Comparison of ENCODE assay signal across 8 cellular contexts in the genomic region with DNA sequence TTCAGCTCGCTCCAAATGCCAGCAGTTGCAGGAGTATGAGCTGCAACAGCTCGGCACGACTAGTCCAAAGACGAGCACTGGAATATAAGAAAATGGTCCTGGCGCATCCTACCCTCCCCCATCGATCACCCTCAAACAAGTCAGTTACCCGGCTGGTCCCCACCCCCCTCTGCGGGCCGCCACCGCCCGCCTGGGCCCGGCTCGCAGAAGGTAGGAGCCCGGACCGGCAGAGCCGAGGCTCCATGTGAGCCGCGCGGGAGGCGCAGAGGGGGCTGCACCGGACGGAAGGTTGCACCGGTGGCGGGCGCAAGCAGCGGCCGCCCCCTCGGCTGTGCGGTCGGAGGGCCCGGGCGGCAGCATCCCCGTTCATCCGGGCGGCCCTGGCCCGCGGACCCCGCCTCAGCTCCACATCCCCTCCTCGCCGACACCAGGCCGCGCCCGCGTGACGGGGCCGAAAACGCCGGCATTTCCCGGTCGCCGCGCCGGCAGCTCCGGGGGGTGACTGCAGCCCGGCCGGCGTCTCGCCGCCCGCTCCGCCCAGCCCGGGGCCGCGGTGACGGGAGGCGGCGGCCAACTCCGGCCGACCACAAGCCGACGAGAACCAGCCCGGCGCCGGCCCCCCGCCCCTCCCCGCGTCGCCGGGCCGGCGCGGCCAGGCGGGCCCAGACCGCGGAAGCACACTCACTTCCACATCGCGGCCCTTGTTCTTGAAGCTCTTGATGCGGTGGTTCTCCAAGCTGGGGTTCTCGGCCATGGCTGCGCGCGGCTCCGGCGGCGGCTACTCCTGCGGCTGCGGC. TPM values are rescaled to one million over a fixed set of nuclear protein-coding genes. Genes with fewer than 3 reads are reported as not detected.
DNase-seq lines count a peak whose midpoint lies in the region; ATAC-seq and TF ChIP-seq lines count a peak whose summit lies in the region.

No MANE protein-coding gene starts in this region.

- peak overlapping the region; percentile 94 for H3K27ac Mint-ChIP-seq in activated naive CD4-positive, alpha-beta T cell treated with anti-CD3 and anti-CD28 coated beads for 36 hours
- peak overlapping the region; percentile 99 for H3K27ac Mint-ChIP-seq in type B pancreatic cell

- peaks cover 49% of the 10 kb centered on the region for H3K79me2 ChIP-seq in osteoblast (ENCODE audit: insufficient read depth, low read length)

- no peaks in the 10 kb centered on the region for H3K36me3 ChIP-seq in osteoblast (ENCODE audit: insufficient read depth, low read length)

- H3K4me2 ChIP-seq in osteoblast (ENCODE audit: insufficient read depth, low read length) = peak overlapping the region; percentile 96

- peak overlapping the region; percentile 92 for H3K4me3 Mint-ChIP-seq in activated naive CD4-positive, alpha-beta T cell treated with anti-CD3 and anti-CD28 coated beads for 36 hours
- H3K4me3 Mint-ChIP-seq in type B pancreatic cell = peak overlapping the region; percentile 99

- peak overlapping the region; percentile 56 for H2AFZ ChIP-seq in osteoblast (ENCODE audit: low read length)

- H3K27me3 Mint-ChIP-seq in activated naive CD4-positive, alpha-beta T cell treated with anti-CD3 and anti-CD28 coated beads for 36 hours (ENCODE audit: low read depth) = peaks cover 4% of the 10 kb centered on the region
- no peaks in the 10 kb centered on the region for H3K27me3 Mint-ChIP-seq in type B pancreatic cell

- ATAC-seq in GM18868 (IDR thresholded peaks at IDR 0.05; ENCODE audit: unreplicated experiment) (peak; percentile 20), HG03108 (IDR thresholded peaks at IDR 0.05; ENCODE audit: unreplicated experiment) (peak; percentile 9)

- no peaks in the 10 kb centered on the region for H3K9me3 Mint-ChIP-seq in activated naive CD4-positive, alpha-beta T cell treated with anti-CD3 and anti-CD28 coated beads for 36 hours
- H3K9me3 Mint-ChIP-seq in type B pancreatic cell = no peaks in the 10 kb centered on the region

- peaks cover 18% of the 10 kb centered on the region for H3K4me1 ChIP-seq in osteoblast (ENCODE audit: insufficient read depth, low read length)

- no peaks in the 10 kb centered on the region for H3K9me3 ChIP-seq in osteoblast (ENCODE audit: low read depth, low read length)

- H3K4me1 Mint-ChIP-seq in activated naive CD4-positive, alpha-beta T cell treated with anti-CD3 and anti-CD28 coated beads for 36 hours (ENCODE audit: low read depth) = peaks cover 32% of the 10 kb centered on the region
- H3K4me1 Mint-ChIP-seq in type B pancreatic cell (ENCODE audit: unreplicated experiment) = peaks cover 25% of the 10 kb centered on the region

- intact Hi-C loops in activated naive CD4-positive, alpha-beta T cell treated with anti-CD3 and anti-CD28 coated beads for 36 hours (cut with micrococcal nuclease) = loop anchor here (2.0 to 10.0 kb wide), 10 partner anchors 207 to 1793 kb away; a partner anchor contains a TSS

- peak; percentile 38; the same call in 1 of the 2 replicates for TF ChIP-seq POLR2A in Raji (IDR thresholded peaks at IDR 0.05; ENCODE audit: insufficient read depth, low read depth, low read length)

- H3K27me3 ChIP-seq in osteoblast (ENCODE audit: insufficient read depth, low read length) = no peaks in the 10 kb centered on the region

- H3K27ac ChIP-seq in osteoblast (ENCODE audit: low read depth, low read length) = peak overlapping the region; percentile 70

- peak; percentile 63 for DNase-seq in AG08396 (ENCODE audit: low spot score)
- DNase-seq in activated naive CD4-positive, alpha-beta T cell treated with anti-CD3 and anti-CD28 coated beads for 36 hours = peak; percentile 47
- DNase-seq in germinal center (ENCODE audit: low spot score) = peak; percentile 57
- peak; percentile 88 for DNase-seq in osteoblast (ENCODE audit: insufficient read length, low spot score, missing footprints)
- DNase-seq in type B pancreatic cell (ENCODE audit: extremely low spot score, unreplicated experiment) = peak; percentile 75

- peak overlapping the region; percentile 81 for H3K4me3 ChIP-seq in osteoblast (ENCODE audit: insufficient read depth, low read length)

- peaks cover 11% of the 10 kb centered on the region for H3K36me3 Mint-ChIP-seq in activated naive CD4-positive, alpha-beta T cell treated with anti-CD3 and anti-CD28 coated beads for 36 hours (ENCODE audit: low read depth)
- peaks cover 13% of the 10 kb centered on the region for H3K36me3 Mint-ChIP-seq in type B pancreatic cell

- TF ChIP-seq CTCF in osteoblast (IDR thresholded peaks at IDR 0.05; ENCODE audit: extremely low read depth, low read depth, low read length) (no peak), type B pancreatic cell (conservative IDR thresholded peaks at IDR 0.05) (no peak)

- CTCF ChIA-PET in activated naive CD4-positive, alpha-beta T cell treated with anti-CD3 and anti-CD28 coated beads for 36 hours (lab: Charles Lee) = interaction anchor here (1.6 to 2.4 kb wide), 2 partner anchors 101 to 122 kb away, joined by 4 to 8 read pairs; a partner anchor contains a TSS

- peaks cover 27% of the 10 kb centered on the region for H4K20me1 ChIP-seq in osteoblast (ENCODE audit: insufficient read depth, low read length)

RNA-seq across cellular contexts. Expression of a gene that starts 0.5 kb away (rescaled TPM):
- 10 to 100 TPM; 47.9 to 50.7 TPM for total RNA-seq in activated naive CD4-positive, alpha-beta T cell treated with anti-CD3 and anti-CD28 coated beads for 36 hours
- total RNA-seq in osteoblast (42.0 and 43.6 TPM in 2 replicates), type B pancreatic cell (ENCODE audit: low replicate concordance) (36.5 and 40.1 TPM in 2 replicates)

Comparison
In these comparisons a context has a peak if more than half of its experiments do, and no peak if none do; other contexts are left out.
1. Peak in every context shown above with its lines: DNase-seq, ATAC-seq, H3K4me3 ChIP-seq and H3K27ac ChIP-seq.